In genomic region chr4:24471623-24472510, GRCh38 we compare ENCODE assay signal across 8 cellular contexts.
DNase-seq lines count a peak whose midpoint lies in the region; ATAC-seq, FAIRE-seq and TF ChIP-seq lines count a peak whose summit lies in the region.

No MANE protein-coding gene starts in this region.

- H3K36me3 Mint-ChIP-seq in stimulated activated effector memory CD8-positive, alpha-beta T cell treated with anti-CD3 and anti-CD28 coated beads, Interleukin-12 subunit alpha, Interleukin-12 subunit beta, amount 100 ng/mL, for 72 hours: peaks cover 13% of the 10 kb centered on the region

- no peak overlapping the region for H3K27ac ChIP-seq in K562 (ENCODE audit: extremely low read depth, low read depth, low read length)
- H3K27ac ChIP-seq in kidney (ENCODE audit: low read depth in 2 of 2, low read length in 2 of 2): peak overlapping the region in 1 of 2 donors; percentile 1

- no peak for TF ChIP-seq EP300 in K562 (IDR thresholded peaks at IDR 0.05; ENCODE audit: low read length)

- H2AFZ ChIP-seq in K562 (ENCODE audit: low read depth, low read length): no peak overlapping the region

- H3K4me1 ChIP-seq in K562 (replicated peaks in 1 of 2; ENCODE audit: control insufficient read depth in 2 of 2, insufficient read depth in 2 of 2, low read length in 2 of 2) (peaks cover 0 to 18% of the 10 kb centered on the region in 2 experiments; a peak in 2 of 5 replicates), kidney (ENCODE audit: control insufficient read depth in 1 of 2, insufficient read depth in 1 of 2, low read depth in 1 of 2, low read length in 2 of 2) (peaks cover 0 to 13% of the 10 kb centered on the region in 2 donors)

- no peaks in the 10 kb centered on the region for H3K36me3 ChIP-seq in K562 (ENCODE audit: control insufficient read depth, insufficient read depth, low read length)
- no peaks in the 10 kb centered on the region for H3K36me3 ChIP-seq in kidney (ENCODE audit: control insufficient read depth in 1 of 2, insufficient read depth in 2 of 2, low read length in 2 of 2)

- no peak overlapping the region for H3K9ac ChIP-seq in K562 (ENCODE audit: insufficient read depth in 1 of 2, low read depth in 2 of 2, low read length in 2 of 2)
- H3K9ac ChIP-seq in kidney (ENCODE audit: low read length in 2 of 2): no peak overlapping the region

- peak overlapping the region; percentile 83 for H3K4me3 Mint-ChIP-seq in stimulated activated effector memory CD8-positive, alpha-beta T cell treated with anti-CD3 and anti-CD28 coated beads, Interleukin-12 subunit alpha, Interleukin-12 subunit beta, amount 100 ng/mL, for 72 hours

- DNase-seq in COR-L47 (lab: John Stamatoyannopoulos, UW) (peak; percentile 19), LHCN-M2 (ENCODE audit: low read depth) (peak; percentile 5), K562 (ENCODE audit: extremely low read depth in 1 of 4, low spot score in 3 of 4) (no peak), kidney (peak; percentile 76), dedifferentiated amniotic fluid mesenchymal stem cell (ENCODE audit: extremely low spot score) (no peak)
- peak; percentile 4 to 53 for DNase-seq in stimulated activated effector memory CD8-positive, alpha-beta T cell treated with anti-CD3 and anti-CD28 coated beads, Interleukin-12 subunit alpha, Interleukin-12 subunit beta, amount 100 ng/mL, for 72 hours (ENCODE audit: low spot score in 2 of 2)

- ATAC-seq in K562 (no peak), GM19455 (IDR thresholded peaks at IDR 0.05; ENCODE audit: unreplicated experiment) (no peak), GM18873 (IDR thresholded peaks at IDR 0.05; ENCODE audit: low FRiP score, unreplicated experiment) (no peak)
- ATAC-seq in stimulated activated effector memory CD8-positive, alpha-beta T cell treated with anti-CD3 and anti-CD28 coated beads, Interleukin-12 subunit alpha, Interleukin-12 subunit beta, amount 100 ng/mL, for 72 hours: peak; percentile 11

- no peaks in the 10 kb centered on the region for H4K20me1 ChIP-seq in K562 (replicated peaks; ENCODE audit: control insufficient read depth, insufficient read depth, low read length)

- 55% methylated on average over 43 of the region's 68 CpGs for WGBS in K562 (ENCODE audit: insufficient coverage, low coverage, missing lambda C conversion rate)

- H3K27me3 ChIP-seq in K562 (ENCODE audit: control insufficient read depth in 2 of 2, insufficient read depth in 2 of 2, low read length in 2 of 2): peaks cover 2 to 32% of the 10 kb centered on the region in 2 experiments; a peak in 3 of 5 replicates

- no peak for TF ChIP-seq RAD21 in K562 (CRISPR knock-in tag; conservative IDR thresholded peaks at IDR 0.05 in 1 of 2, IDR thresholded peaks at IDR 0.05 in 1 of 2)

- H3K4me1 Mint-ChIP-seq in stimulated activated effector memory CD8-positive, alpha-beta T cell treated with anti-CD3 and anti-CD28 coated beads, Interleukin-12 subunit alpha, Interleukin-12 subunit beta, amount 100 ng/mL, for 72 hours: peaks cover 48% of the 10 kb centered on the region

- H3K27ac Mint-ChIP-seq in stimulated activated effector memory CD8-positive, alpha-beta T cell treated with anti-CD3 and anti-CD28 coated beads, Interleukin-12 subunit alpha, Interleukin-12 subunit beta, amount 100 ng/mL, for 72 hours: peak overlapping the region; percentile 54

- no peak for TF ChIP-seq POLR2A in K562 (conservative IDR thresholded peaks at IDR 0.05)

- H3K9me3 Mint-ChIP-seq in stimulated activated effector memory CD8-positive, alpha-beta T cell treated with anti-CD3 and anti-CD28 coated beads, Interleukin-12 subunit alpha, Interleukin-12 subunit beta, amount 100 ng/mL, for 72 hours: no peaks in the 10 kb centered on the region

- no peak for TF ChIP-seq CTCF in K562 (IDR thresholded peaks at IDR 0.05 in 2 of 3, conservative IDR thresholded peaks at IDR 0.05 in 1 of 3; ENCODE audit: insufficient read depth in 2 of 3, low read depth in 1 of 3, low read length in 3 of 3)
- no peak for TF ChIP-seq CTCF in kidney (IDR thresholded peaks at IDR 0.05; ENCODE audit: borderline replicate concordance, extremely low read depth, insufficient read depth)

- intact Hi-C loops in K562 (cut with micrococcal nuclease) (no loop called here), kidney (cut with DNase I) (no loop called here)

- H3K9me1 ChIP-seq in K562 (ENCODE audit: control insufficient read depth, insufficient read depth, low read length): no peaks in the 10 kb centered on the region

- FAIRE-seq in K562 (lab: Jason Lieb, UNC) (no peak), kidney (lab: Jason Lieb, UNC) (no peak)

- BruUV-seq in K562 (replicated peaks; lab: Mats Ljungman, UMichigan): no TSS peak

- H3K9me3 ChIP-seq in K562 (replicated peaks; ENCODE audit: control insufficient read depth, insufficient read depth, low read depth, low read length): no peaks in the 10 kb centered on the region
- no peaks in the 10 kb centered on the region for H3K9me3 ChIP-seq in kidney (ENCODE audit: control insufficient read depth in 1 of 2, low read length in 2 of 2)

- no peak overlapping the region for H3K4me2 ChIP-seq in K562 (ENCODE audit: insufficient read depth, low read length)

- in situ Hi-C loops in K562 (cut with MboI): no loop called here

- no peaks in the 10 kb centered on the region for H3K79me2 ChIP-seq in K562 (ENCODE audit: control insufficient read depth, insufficient read depth, low read length)

- CTCF ChIA-PET in K562 (lab: Yijun Ruan, JAX; ENCODE audit: low intra/inter-chr PET ratio): no interaction called here

- H3K4me3 ChIP-seq in K562 (no peak overlapping the region), kidney (ENCODE audit: low read length in 2 of 2) (peak overlapping the region; percentile 26 to 67)

- POLR2A ChIA-PET in K562 (lab: Yijun Ruan, JAX): no interaction called here

TF ChIP-seq in K562, 482 proteins besides CTCF, POLR2A, EP300 and RAD21 (continues in another document):
- TF ChIP-seq POLR3G (IDR thresholded peaks at IDR 0.05; ENCODE audit: extremely low read depth, insufficient read length, insufficient replicate concordance) (no peak), ZFX (CRISPR knock-in tag; IDR thresholded peaks at IDR 0.05) (no peak), KLF6 (CRISPR knock-in tag; IDR thresholded peaks at IDR 0.05; ENCODE audit: borderline replicate concordance) (no peak), PCBP1 (IDR thresholded peaks at IDR 0.05; ENCODE audit: low read depth, low read length, poor library complexity, severe bottlenecking) (peak; percentile 40), TRIM25 (IDR thresholded peaks at IDR 0.05; ENCODE audit: borderline replicate concordance) (no peak), RBM15 (IDR thresholded peaks at IDR 0.05; ENCODE audit: insufficient read depth, low read length) (no peak)
- TF ChIP-seq, protein P1, sequence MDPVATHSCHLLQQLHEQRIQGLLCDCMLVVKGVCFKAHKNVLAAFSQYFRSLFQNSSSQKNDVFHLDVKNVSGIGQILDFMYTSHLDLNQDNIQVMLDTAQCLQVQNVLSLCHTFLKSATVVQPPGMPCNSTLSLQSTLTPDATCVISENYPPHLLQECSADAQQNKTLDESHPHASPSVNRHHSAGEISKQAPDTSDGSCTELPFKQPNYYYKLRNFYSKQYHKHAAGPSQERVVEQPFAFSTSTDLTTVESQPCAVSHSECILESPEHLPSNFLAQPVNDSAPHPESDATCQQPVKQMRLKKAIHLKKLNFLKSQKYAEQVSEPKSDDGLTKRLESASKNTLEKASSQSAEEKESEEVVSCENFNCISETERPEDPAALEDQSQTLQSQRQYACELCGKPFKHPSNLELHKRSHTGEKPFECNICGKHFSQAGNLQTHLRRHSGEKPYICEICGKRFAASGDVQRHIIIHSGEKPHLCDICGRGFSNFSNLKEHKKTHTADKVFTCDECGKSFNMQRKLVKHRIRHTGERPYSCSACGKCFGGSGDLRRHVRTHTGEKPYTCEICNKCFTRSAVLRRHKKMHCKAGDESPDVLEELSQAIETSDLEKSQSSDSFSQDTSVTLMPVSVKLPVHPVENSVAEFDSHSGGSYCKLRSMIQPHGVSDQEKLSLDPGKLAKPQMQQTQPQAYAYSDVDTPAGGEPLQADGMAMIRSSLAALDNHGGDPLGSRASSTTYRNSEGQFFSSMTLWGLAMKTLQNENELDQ (CRISPR knock-in tag; IDR thresholded peaks at IDR 0.05; ENCODE audit: borderline replicate concordance): no peak
- TF ChIP-seq, protein P2, sequence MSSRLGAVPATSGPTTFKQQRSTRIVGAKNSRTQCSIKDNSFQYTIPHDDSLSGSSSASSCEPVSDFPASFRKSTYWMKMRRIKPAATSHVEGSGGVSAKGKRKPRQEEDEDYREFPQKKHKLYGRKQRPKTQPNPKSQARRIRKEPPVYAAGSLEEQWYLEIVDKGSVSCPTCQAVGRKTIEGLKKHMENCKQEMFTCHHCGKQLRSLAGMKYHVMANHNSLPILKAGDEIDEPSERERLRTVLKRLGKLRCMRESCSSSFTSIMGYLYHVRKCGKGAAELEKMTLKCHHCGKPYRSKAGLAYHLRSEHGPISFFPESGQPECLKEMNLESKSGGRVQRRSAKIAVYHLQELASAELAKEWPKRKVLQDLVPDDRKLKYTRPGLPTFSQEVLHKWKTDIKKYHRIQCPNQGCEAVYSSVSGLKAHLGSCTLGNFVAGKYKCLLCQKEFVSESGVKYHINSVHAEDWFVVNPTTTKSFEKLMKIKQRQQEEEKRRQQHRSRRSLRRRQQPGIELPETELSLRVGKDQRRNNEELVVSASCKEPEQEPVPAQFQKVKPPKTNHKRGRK (tag; IDR thresholded peaks at IDR 0.05): peak; percentile 47; the same call in 1 of the 2 replicates

Comparison
In these comparisons a context has a peak if more than half of its experiments do, and no peak if none do; other contexts are left out.
1. DNase-seq: peak in COR-L47 (single experiment), LHCN-M2 (single experiment), kidney (single experiment) and stimulated activated effector memory CD8-positive, alpha-beta T cell treated with anti-CD3 and anti-CD28 coated beads, Interleukin-12 subunit alpha, Interleukin-12 subunit beta, amount 100 ng/mL, for 72 hours (2 of 2); none in K562 (0 of 4) and dedifferentiated amniotic fluid mesenchymal stem cell (single experiment).